Comparison of ENCODE assay signal across 8 cellular contexts in the genomic region with DNA sequence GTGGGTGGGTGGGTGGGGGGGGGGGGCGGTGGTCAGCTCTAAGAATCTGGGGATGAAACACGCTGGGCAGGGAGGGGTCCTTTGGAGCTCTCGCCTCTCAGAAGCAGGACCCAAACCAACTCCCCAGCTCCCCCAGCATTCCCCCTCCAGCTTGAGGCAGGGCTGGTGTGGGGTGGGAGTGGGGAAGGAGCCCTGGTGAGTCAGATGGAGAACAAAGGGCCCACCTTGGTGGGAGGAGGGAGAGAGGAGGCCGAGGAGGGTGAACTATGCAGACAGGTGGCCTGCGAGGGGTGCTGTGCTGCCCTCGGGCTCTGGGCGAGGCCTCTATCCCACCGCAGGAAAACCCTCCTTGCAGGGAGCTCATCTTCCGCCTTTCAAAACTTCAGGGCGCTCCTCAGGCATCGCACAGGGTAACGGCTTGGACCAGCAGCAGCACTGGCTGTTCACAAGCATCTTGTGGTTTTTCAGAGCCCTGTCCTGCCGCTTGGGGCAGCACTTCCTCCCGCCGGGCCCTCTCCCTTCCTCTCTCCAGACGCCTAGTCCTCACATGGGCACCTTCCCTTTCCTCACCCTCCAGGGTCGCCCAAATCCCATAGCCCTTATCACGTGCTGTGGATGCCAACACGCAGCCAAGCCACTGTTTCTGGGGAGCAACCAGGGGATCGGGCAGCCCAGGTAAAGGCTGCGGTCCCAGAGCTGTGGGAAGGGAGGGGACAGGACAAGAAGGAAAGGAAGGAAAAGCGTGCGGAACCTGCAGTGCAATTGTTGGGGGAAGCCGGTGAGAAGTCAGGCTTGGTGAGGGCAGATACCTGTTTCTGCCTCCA.
DNase-seq lines count a peak whose midpoint lies in the region; ATAC-seq and TF ChIP-seq lines count a peak whose summit lies in the region.

No MANE protein-coding gene starts in this region.

- peak; percentile 71 for ATAC-seq in HG02759 (IDR thresholded peaks at IDR 0.05; ENCODE audit: unreplicated experiment)

- peak; percentile 78 for TF ChIP-seq CTCF in GM12874 (IDR thresholded peaks at IDR 0.05; ENCODE audit: insufficient read depth, low read depth, low read length)

- DNase-seq in NCI-H1694 (lab: John Stamatoyannopoulos, UW) (peak; percentile 60), UCSD-AML1 (lab: John Stamatoyannopoulos, UW; ENCODE audit: unreplicated experiment) (peak; percentile 66), caudate nucleus (lab: John Stamatoyannopoulos, UW) (peak in 58 of 61 donors; percentile 14 to 84 (median 60)), islet precursor cell (peak; percentile 90), NCI-H1436 treated with DMSO at 0.1 percent for 48 hours (lab: John Stamatoyannopoulos, UW) (no peak)
- peak; percentile 19 to 59 for DNase-seq in stimulated activated CD4-positive, alpha-beta T cell treated with anti-CD3 and anti-CD28 coated beads, Interleukin-12 subunit alpha, Interleukin-12 subunit beta, amount 100 ng/mL, for 24 hours (ENCODE audit: low read depth in 2 of 2)

- no peak overlapping the region for H3K27ac ChIP-seq in caudate nucleus (ENCODE audit: low read depth, low read length)
